In the genomic region with DNA sequence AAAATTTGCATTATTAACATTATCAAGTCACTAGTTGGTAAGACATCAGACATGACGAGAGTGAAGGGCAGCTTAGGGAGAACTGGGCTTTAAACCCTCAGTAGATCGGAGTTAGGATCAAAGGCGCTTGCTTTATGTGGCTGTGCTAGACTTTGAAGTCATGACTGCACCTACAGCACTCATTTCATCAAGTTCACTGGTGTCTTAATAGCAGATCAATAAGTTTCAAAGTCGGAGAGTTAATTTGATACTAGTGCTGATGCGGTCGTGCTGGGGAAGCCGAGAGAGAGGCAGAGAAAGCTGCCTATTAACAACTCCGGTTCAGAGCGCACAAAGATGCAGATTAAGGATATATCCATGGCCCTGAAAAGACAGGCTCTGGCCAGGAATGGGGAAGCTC, we compare ENCODE assay signal across 18 cellular contexts.
A peak's percentile ranks its signal among the peaks of the same experiment; 100 is the strongest.
DNase-seq lines count a peak whose midpoint lies in the region; ATAC-seq, FAIRE-seq and TF ChIP-seq lines count a peak whose summit lies in the region.
"Had no signal": no experiment of that assay in that cellular context is flagged by ENCODE, and none has a peak within 500 bp of the region (broad histone marks: within the 10 kb centered on the region; RNA-seq: fewer than 3 reads in every experiment).

No MANE protein-coding gene starts in this region.

- no peak for FAIRE-seq in HepG2 (lab: Jason Lieb, UNC)
- FAIRE-seq: D721Med, GM12892, GM18507, H1 had no signal

- H3K18ac ChIP-seq in H9 (ENCODE audit: insufficient read length, low read depth, low read length), result no peak overlapping the region

- H3K4me2 ChIP-seq in H9 (ENCODE audit: insufficient read depth, insufficient read length, low read length) (no peak overlapping the region), HepG2 (ENCODE audit: low read depth, low read length) (no peak overlapping the region)
- H3K4me2 ChIP-seq: BLaER1 treated with 17β-estradiol and CSF1 and Interleukin-3, amounts not matched to agents 10 nM and 100 nM had no signal

- DNase-seq in H9 (no peak), HepG2 (ENCODE audit: low spot score) (no peak), mucosa of gallbladder (ENCODE audit: low spot score) (peak; percentile 38), ureter (ENCODE audit: low spot score) (peak; percentile 20), HuH-7 (ENCODE audit: low spot score) (no peak), NCI-H146 (lab: John Stamatoyannopoulos, UW) (no peak), DMS53 (lab: John Stamatoyannopoulos, UW) (no peak)
- DNase-seq: CD8-positive, alpha-beta memory T cell; COR-L47; DMS79; GDM1 had no signal

- H3K23me2 ChIP-seq in H9 (ENCODE audit: insufficient read length, low read depth, low read length, poor library complexity, severe bottlenecking), result peaks cover 4% of the 10 kb centered on the region

- peaks cover 8% of the 10 kb centered on the region for H3K79me1 ChIP-seq in H9 (ENCODE audit: insufficient read depth, low read depth, low read length, poor library complexity, severe bottlenecking)

- H3K14ac ChIP-seq in H9 (ENCODE audit: insufficient read depth, low read length), result 0 out of 2 replicates have a peak overlapping the region, but pooled peaks have one; percentile 47

- no peak overlapping the region for H2BK12ac ChIP-seq in H9 (ENCODE audit: insufficient read length, low read depth, low read length)

- H3K79me2 ChIP-seq in H9 (ENCODE audit: insufficient read depth, low read length) (peaks cover 9% of the 10 kb centered on the region; the same call in 1 of the 2 replicates), HepG2 (ENCODE audit: insufficient read depth, low read length) (peaks cover 43% of the 10 kb centered on the region)

- no peak overlapping the region for H3K27ac ChIP-seq in H9 (ENCODE audit: insufficient read length, low read depth, low read length)
- no peak overlapping the region for H3K27ac ChIP-seq in HepG2 (ENCODE audit: extremely low read length, insufficient read depth, low read length)
- H3K27ac ChIP-seq: BLaER1 treated with 17β-estradiol and CSF1 and Interleukin-3, amounts not matched to agents 10 nM and 100 nM had no signal

- no peak overlapping the region for H4K91ac ChIP-seq in H9 (ENCODE audit: insufficient read length, low read depth, low read length)

- H3K36me3 Mint-ChIP-seq in H9 (ENCODE audit: insufficient read depth in 1 of 3, low read depth in 3 of 3), result no peaks in the 10 kb centered on the region; a peak in 1 of 7 replicates
- H3K36me3 Mint-ChIP-seq: CD8-positive, alpha-beta memory T cell had no signal

- no peak overlapping the region; a peak in 1 of 7 replicates for H3K27ac Mint-ChIP-seq in H9
- H3K27ac Mint-ChIP-seq: B cell; CD8-positive, alpha-beta memory T cell had no signal

- no peak for TF ChIP-seq RAD21 in HepG2 (CRISPR knock-in tag; IDR thresholded peaks at IDR 0.05)

- H3K36me3 ChIP-seq in HepG2 (replicated peaks in 1 of 2; ENCODE audit: control insufficient read depth in 1 of 2, insufficient read depth in 2 of 2, low read length in 2 of 2), result peaks cover 0 to 8% of the 10 kb centered on the region in 2 experiments
- H3K36me3 ChIP-seq: HAP-1 had no signal

- no peak overlapping the region for H3T11ph ChIP-seq in H9 (ENCODE audit: low read length)

- H4K5ac ChIP-seq in H9 (ENCODE audit: insufficient read length, low read depth, low read length), result no peak overlapping the region

- no peak for ATAC-seq in HepG2

- CTCF ChIA-PET in HepG2 (lab: Yijun Ruan, JAX; ENCODE audit: low intra/inter-chr PET ratio, low total read pairs), result no interaction called here

- no peaks in the 10 kb centered on the region for H3K27me3 Mint-ChIP-seq in H9 (ENCODE audit: low read depth)

- intact Hi-C loops in HepG2 (cut with micrococcal nuclease; ENCODE audit: unreplicated experiment), result loop anchor here (10.0 kb wide), 1 partner anchor 262 kb away; no protein-coding TSS in a partner anchor

- H3K4me1 Mint-ChIP-seq in H9, result peaks cover 74 to 81% of the 10 kb centered on the region in 2 experiments

- WGBS in H9 (ENCODE audit: extremely low coverage, insufficient read length, low lambda C conversion rate), result no CpG with 5 or more reads among the region's 9 CpGs
- 87% methylated on average over 9 of the region's 9 CpGs for WGBS in HepG2 (ENCODE audit: low lambda C conversion rate)

- no peak overlapping the region for H4K8ac ChIP-seq in H9 (replicated peaks; ENCODE audit: insufficient read length, low read depth, low read length)

- no peak overlapping the region for H2AK5ac ChIP-seq in H9 (ENCODE audit: insufficient read length, low read length)

- in situ Hi-C loops in HepG2 (cut with HindIII; ENCODE audit: extremely low pct_ligation_motif_present, low pct_unique_long_range_greater_than_20kb), result loop anchor here (25.0 kb wide), 1 partner anchor 561 kb away; no protein-coding TSS in a partner anchor

- no peak overlapping the region for H3K4me3 ChIP-seq in HepG2 (replicated peaks in 1 of 3; ENCODE audit: insufficient read depth in 1 of 3, low read depth in 2 of 3, low read length in 3 of 3)
- H3K4me3 ChIP-seq: BLaER1 treated with 17β-estradiol and CSF1 and Interleukin-3, amounts not matched to agents 10 nM and 100 nM; HAP-1 had no signal

- no peak overlapping the region for H3K4ac ChIP-seq in H9 (ENCODE audit: low read depth, low read length)

- H2BK5ac ChIP-seq in H9 (ENCODE audit: insufficient read length, low read length), result no peak overlapping the region

- H3K9me3 ChIP-seq in H9 (ENCODE audit: control insufficient read depth, low read depth, low read length), result no peaks in the 10 kb centered on the region
- no peaks in the 10 kb centered on the region for H3K9me3 ChIP-seq in HepG2 (ENCODE audit: low read length)
- H3K9me3 ChIP-seq: HAP-1 had no signal

- POLR2A ChIA-PET in HepG2 (lab: Yijun Ruan, JAX), result no interaction called here

- no peak for TF ChIP-seq EP300 in HepG2 (IDR thresholded peaks at IDR 0.05; ENCODE audit: low read depth in 2 of 2, low read length in 2 of 2)
- no peak for TF ChIP-seq EP300 in HepG2 (CRISPR knock-in tag; IDR thresholded peaks at IDR 0.05; ENCODE audit: borderline replicate concordance)

- no peak overlapping the region for H2BK15ac ChIP-seq in H9 (ENCODE audit: low read depth, low read length)

- BruUV-seq in HepG2 (replicated peaks; lab: Mats Ljungman, UMichigan), result no TSS peak

- H3K23ac ChIP-seq in H9 (ENCODE audit: insufficient read length, low read depth, low read length), result no peak overlapping the region

- no peak overlapping the region for H2BK120ac ChIP-seq in H9 (ENCODE audit: low read depth, low read length, poor library complexity, severe bottlenecking)

- H3K4me3 Mint-ChIP-seq in H9, result no peak overlapping the region
- H3K4me3 Mint-ChIP-seq: B cell; CD8-positive, alpha-beta memory T cell had no signal

- H3K4me1 ChIP-seq in H9 (ENCODE audit: insufficient read depth, low read length), result peaks cover 21% of the 10 kb centered on the region; the same call in 1 of the 2 replicates
- H3K4me1 ChIP-seq in HepG2 (ENCODE audit: insufficient read depth, low read length), result peaks cover 14% of the 10 kb centered on the region; the same call in 1 of the 2 replicates

- H3K56ac ChIP-seq in H9 (ENCODE audit: insufficient read length, low read depth, low read length), result no peak overlapping the region

- no peaks in the 10 kb centered on the region; a peak in 1 of 5 replicates for H3K9me3 Mint-ChIP-seq in H9
- H3K9me3 Mint-ChIP-seq: CD8-positive, alpha-beta memory T cell had no signal

- no peak for TF ChIP-seq POLR2A in HepG2 (IDR thresholded peaks at IDR 0.05; ENCODE audit: insufficient read depth in 1 of 2, low read depth in 2 of 2, low read length in 2 of 2)

- H4K20me1 ChIP-seq in H9 (ENCODE audit: control insufficient read depth, insufficient read depth, insufficient read length) (no peaks in the 10 kb centered on the region), HepG2 (ENCODE audit: insufficient read depth, low read length) (peaks cover 33% of the 10 kb centered on the region)

- no peak overlapping the region for H2BK20ac ChIP-seq in H9 (ENCODE audit: low read depth, low read length, poor library complexity, severe bottlenecking)

- no peak overlapping the region for H2AFZ ChIP-seq in H9 (ENCODE audit: low read length)
- no peak overlapping the region for H2AFZ ChIP-seq in HepG2 (ENCODE audit: low read length)

- no peak for TF ChIP-seq CTCF in H9 (conservative IDR thresholded peaks at IDR 0.05)
- no peak for TF ChIP-seq CTCF in HepG2 (CRISPR knock-in tag; IDR thresholded peaks at IDR 0.05)

- H3K9ac ChIP-seq in H9 (ENCODE audit: extremely low read depth, insufficient read length, low read length) (no peak overlapping the region), HepG2 (ENCODE audit: insufficient read depth, low read depth, low read length) (no peak overlapping the region)
- H3K9ac ChIP-seq: BLaER1 treated with 17β-estradiol and CSF1 and Interleukin-3, amounts not matched to agents 10 nM and 100 nM had no signal

- no peaks in the 10 kb centered on the region for H3K27me3 ChIP-seq in H9 (ENCODE audit: insufficient read depth, low read length)
- no peaks in the 10 kb centered on the region for H3K27me3 ChIP-seq in HepG2 (ENCODE audit: control insufficient read depth in 1 of 2, insufficient read depth in 2 of 2, low read length in 2 of 2)

TF ChIP-seq in HepG2, 621 proteins besides CTCF, POLR2A, EP300 and RAD21:
- TF ChIP-seq FOXA1 (IDR thresholded peaks at IDR 0.05) (no peak), FOXA1 (CRISPR knock-in tag; IDR thresholded peaks at IDR 0.05) (no peak), ZNF614 (CRISPR knock-in tag; IDR thresholded peaks at IDR 0.05; ENCODE audit: borderline replicate concordance) (no peak), RBM22 (optimal IDR thresholded peaks at IDR 0.05; ENCODE audit: low read length) (peak; percentile 29), CAMTA2 (CRISPR knock-in tag; IDR thresholded peaks at IDR 0.05; ENCODE audit: borderline replicate concordance) (no peak), ZNF841 (CRISPR knock-in tag; IDR thresholded peaks at IDR 0.05; ENCODE audit: borderline replicate concordance) (no peak), SMARCC2 (IDR thresholded peaks at IDR 0.05) (no peak)
- TF ChIP-seq, protein P1, sequence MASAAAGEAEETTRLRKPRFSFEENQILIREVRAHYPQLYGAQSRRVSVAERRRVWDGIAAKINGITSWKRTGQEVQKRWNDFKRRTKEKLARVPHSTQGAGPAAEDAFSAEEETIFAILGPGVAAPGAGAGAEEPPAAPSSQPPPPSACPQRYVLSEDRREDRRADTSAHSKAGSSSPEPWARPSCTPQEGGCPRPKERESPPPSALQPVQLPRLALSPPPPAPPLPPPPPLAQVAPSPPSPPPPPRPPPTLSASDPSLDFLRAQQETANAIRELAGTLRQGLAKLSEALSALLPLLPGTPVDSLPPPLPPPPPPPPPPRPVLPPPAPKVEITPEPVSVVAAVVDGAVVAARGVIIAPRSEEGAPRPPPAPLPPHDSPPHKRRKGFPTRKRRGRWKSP (CRISPR knock-in tag; IDR thresholded peaks at IDR 0.05), result no peak
TF ChIP-seq in HepG2: peak in this region for 1.

Comparison
In these comparisons a context has a peak if more than half of its experiments do, and no peak if none do; other contexts are left out.
1. DNase-seq: peak in mucosa of gallbladder (single experiment) and ureter (single experiment); none in H9 (single experiment), HepG2 (single experiment), HuH-7 (single experiment), NCI-H146 (single experiment) and DMS53 (single experiment).